Comparison of ENCODE assay signal across 8 cellular contexts in the genomic region with DNA sequence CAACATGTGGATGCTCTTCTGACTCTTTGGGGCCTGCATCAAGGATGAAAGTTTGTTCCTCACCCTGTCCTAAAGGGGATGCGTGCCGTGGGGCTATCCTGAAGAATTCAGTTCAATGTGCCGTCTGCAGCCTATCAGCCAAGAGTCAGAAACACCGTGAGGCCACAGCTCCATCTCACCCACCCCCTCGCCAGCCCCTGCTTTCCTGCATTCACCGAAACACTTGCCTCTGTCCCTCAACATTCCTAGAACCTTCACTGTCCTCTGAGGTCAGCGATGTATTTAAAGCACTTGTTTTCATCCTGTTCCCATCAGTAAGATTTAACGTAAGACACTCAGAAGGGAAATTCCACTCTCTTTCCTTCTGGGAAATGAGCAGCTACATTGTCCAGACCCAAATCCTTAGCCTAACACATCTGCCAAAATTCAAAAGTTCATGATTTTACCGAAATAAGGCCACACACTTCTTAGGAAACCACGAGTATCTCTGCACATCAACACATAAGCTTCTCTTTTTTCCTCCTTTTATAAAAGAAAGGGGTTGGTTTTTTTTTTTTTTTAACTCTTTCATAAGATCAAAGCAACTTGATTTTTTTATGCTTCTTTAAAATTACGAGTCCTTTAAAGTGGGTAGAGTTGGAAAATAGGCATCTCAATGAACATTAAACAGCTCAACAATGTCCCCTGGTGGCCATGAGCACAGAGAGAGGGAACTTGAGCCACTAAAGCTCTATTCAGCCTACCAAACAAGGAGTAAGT.
A peak's percentile ranks its signal among the peaks of the same experiment; 100 is the strongest.
DNase-seq lines count a peak whose midpoint lies in the region; ATAC-seq, FAIRE-seq and TF ChIP-seq lines count a peak whose summit lies in the region.

No MANE protein-coding gene starts in this region.

- TF ChIP-seq POLR2A in K562 (conservative IDR thresholded peaks at IDR 0.05), result no peak

- ATAC-seq in GM18861 (IDR thresholded peaks at IDR 0.05; ENCODE audit: unreplicated experiment) (peak; percentile 48), K562 (peak; percentile 76)

- no TSS peak for BruUV-seq in K562 (replicated peaks; lab: Mats Ljungman, UMichigan)

- H4K20me1 ChIP-seq in K562 (replicated peaks; ENCODE audit: control insufficient read depth, insufficient read depth, low read length), result no peaks in the 10 kb centered on the region

- WGBS in K562 (ENCODE audit: insufficient coverage, low coverage, missing lambda C conversion rate), result 81% methylated on average over 11 of the region's 11 CpGs

- no peak; the same call in 1 of the 2 replicates for TF ChIP-seq EP300 in K562 (IDR thresholded peaks at IDR 0.05; ENCODE audit: low read length)

- no peak overlapping the region for H3K4me3 ChIP-seq in K562

- TF ChIP-seq CTCF in K562 (IDR thresholded peaks at IDR 0.05 in 2 of 3, conservative IDR thresholded peaks at IDR 0.05 in 1 of 3; ENCODE audit: insufficient read depth in 2 of 3, low read depth in 1 of 3, low read length in 3 of 3), result peak; percentile 72 to 93 (median 88)

- peak overlapping the region; percentile 81 for H3K27ac ChIP-seq in K562 (ENCODE audit: extremely low read depth, low read depth, low read length)

- in situ Hi-C loops in K562 (cut with MboI), result loop anchor here (5.0 to 25.0 kb wide), 2 partner anchors 312 to 738 kb away; no protein-coding TSS in a partner anchor

- H3K36me3 ChIP-seq in K562 (ENCODE audit: control insufficient read depth, insufficient read depth, low read length), result peaks cover 56% of the 10 kb centered on the region

- intact Hi-C loops in K562 (cut with micrococcal nuclease) (loop anchor here (1.0 to 5.0 kb wide), 7 partner anchors 72 to 477 kb away; partner anchors contain the start of genes PTGR1 and UGCG), posterior vena cava (cut with DNase I) (loop anchor here in 1 of 2 donors (10.0 kb wide), 1 partner anchor 180 kb away; the partner anchor contains the start of gene UGCG)

- peaks cover 28% of the 10 kb centered on the region for H3K79me2 ChIP-seq in K562 (ENCODE audit: control insufficient read depth, insufficient read depth, low read length)

- no peaks in the 10 kb centered on the region for H3K27me3 ChIP-seq in K562 (ENCODE audit: control insufficient read depth in 2 of 2, insufficient read depth in 2 of 2, low read length in 2 of 2)

- CTCF ChIA-PET in K562 (lab: Yijun Ruan, JAX; ENCODE audit: low intra/inter-chr PET ratio), result interaction anchor here (0.6 to 3.2 kb wide), 5 partner anchors 127 to 477 kb away, joined by 3 to 38 read pairs (median 6); partner anchors contain the start of gene UGCG

- no peaks in the 10 kb centered on the region for H3K9me1 ChIP-seq in K562 (ENCODE audit: control insufficient read depth, insufficient read depth, low read length)

- FAIRE-seq in TTC549 (lab: Jason Lieb, UNC) (peak; percentile 11), K562 (lab: Jason Lieb, UNC) (peak; percentile 85)

- TF ChIP-seq RAD21 in K562 (CRISPR knock-in tag; conservative IDR thresholded peaks at IDR 0.05 in 1 of 2, IDR thresholded peaks at IDR 0.05 in 1 of 2), result peak; percentile 95

- H2AFZ ChIP-seq in K562 (ENCODE audit: low read depth, low read length), result no peak overlapping the region

- H3K9ac ChIP-seq in K562 (ENCODE audit: insufficient read depth in 1 of 2, low read depth in 2 of 2, low read length in 2 of 2), result no peak overlapping the region

- peaks cover 31 to 45% of the 10 kb centered on the region in 2 experiments for H3K4me1 ChIP-seq in K562 (replicated peaks in 1 of 2; ENCODE audit: control insufficient read depth in 2 of 2, insufficient read depth in 2 of 2, low read length in 2 of 2)

- DNase-seq in AG08395 (ENCODE audit: low spot score) (peak; percentile 64), MV-4-11 (lab: John Stamatoyannopoulos, UW) (peak; percentile 89), K562 (ENCODE audit: extremely low read depth in 1 of 4, low spot score in 3 of 4) (peak in 3 of 4 experiments; percentile 37 to 79 (median 41)), iris pigment epithelial cell (ENCODE audit: low read depth) (peak; percentile 98), posterior vena cava (ENCODE audit: low spot score) (no peak)
- peak; percentile 39 to 82 (median 53) for DNase-seq in stimulated activated CD4-positive, alpha-beta T cell treated with anti-CD3 and anti-CD28 coated beads, Interleukin-12 subunit alpha, Interleukin-12 subunit beta, amount 100 ng/mL, for 48 hours (ENCODE audit: low read depth in 2 of 3, low spot score in 1 of 3)

- no peaks in the 10 kb centered on the region for H3K9me3 ChIP-seq in K562 (replicated peaks; ENCODE audit: control insufficient read depth, insufficient read depth, low read depth, low read length)

- peak overlapping the region; percentile 80; the same call in 1 of the 2 replicates for H3K4me2 ChIP-seq in K562 (ENCODE audit: insufficient read depth, low read length)

- POLR2A ChIA-PET in K562 (lab: Yijun Ruan, JAX), result interaction anchor here (0.6 to 1.6 kb wide), 4 partner anchors 10 to 476 kb away, joined by 3 to 5 read pairs (median 4); no protein-coding TSS in a partner anchor

TF ChIP-seq in K562, 482 proteins besides CTCF, POLR2A, EP300 and RAD21 (continues in another document):
- no peak for TF ChIP-seq STAT5A (IDR thresholded peaks at IDR 0.05; ENCODE audit: borderline replicate concordance, low read length)
- TF ChIP-seq CC2D1A (IDR thresholded peaks at IDR 0.05), result peak; percentile 75; the same call in 1 of the 2 replicates
- no peak for TF ChIP-seq FOXO4 (CRISPR knock-in tag; IDR thresholded peaks at IDR 0.05)
- TF ChIP-seq MAZ (CRISPR knock-in tag; conservative IDR thresholded peaks at IDR 0.05 in 1 of 2, IDR thresholded peaks at IDR 0.05 in 1 of 2), result peak in 1 of 2 experiments; percentile 53; a peak in 1 of 4 replicates
- TF ChIP-seq ZNF384 (IDR thresholded peaks at IDR 0.05; ENCODE audit: low read depth, low read length), result peak; percentile 44; the same call in 1 of the 2 replicates
- TF ChIP-seq LEF1 (IDR thresholded peaks at IDR 0.05), result peak; percentile 59
- TF ChIP-seq, protein P1, sequence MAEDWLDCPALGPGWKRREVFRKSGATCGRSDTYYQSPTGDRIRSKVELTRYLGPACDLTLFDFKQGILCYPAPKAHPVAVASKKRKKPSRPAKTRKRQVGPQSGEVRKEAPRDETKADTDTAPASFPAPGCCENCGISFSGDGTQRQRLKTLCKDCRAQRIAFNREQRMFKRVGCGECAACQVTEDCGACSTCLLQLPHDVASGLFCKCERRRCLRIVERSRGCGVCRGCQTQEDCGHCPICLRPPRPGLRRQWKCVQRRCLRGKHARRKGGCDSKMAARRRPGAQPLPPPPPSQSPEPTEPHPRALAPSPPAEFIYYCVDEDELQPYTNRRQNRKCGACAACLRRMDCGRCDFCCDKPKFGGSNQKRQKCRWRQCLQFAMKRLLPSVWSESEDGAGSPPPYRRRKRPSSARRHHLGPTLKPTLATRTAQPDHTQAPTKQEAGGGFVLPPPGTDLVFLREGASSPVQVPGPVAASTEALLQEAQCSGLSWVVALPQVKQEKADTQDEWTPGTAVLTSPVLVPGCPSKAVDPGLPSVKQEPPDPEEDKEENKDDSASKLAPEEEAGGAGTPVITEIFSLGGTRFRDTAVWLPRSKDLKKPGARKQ (CRISPR knock-in tag; IDR thresholded peaks at IDR 0.05), result peak; percentile 25; the same call in 1 of the 2 replicates
- no peak for TF ChIP-seq DNMT1 (IDR thresholded peaks at IDR 0.05)
- TF ChIP-seq ZNF174 (CRISPR knock-in tag; IDR thresholded peaks at IDR 0.05), result no peak
- peak; percentile 38; the same call in 1 of the 2 replicates for TF ChIP-seq RB1 (IDR thresholded peaks at IDR 0.05; ENCODE audit: low read depth)
